Comparison of ENCODE assay signal across 10 cellular contexts in the genomic region with DNA sequence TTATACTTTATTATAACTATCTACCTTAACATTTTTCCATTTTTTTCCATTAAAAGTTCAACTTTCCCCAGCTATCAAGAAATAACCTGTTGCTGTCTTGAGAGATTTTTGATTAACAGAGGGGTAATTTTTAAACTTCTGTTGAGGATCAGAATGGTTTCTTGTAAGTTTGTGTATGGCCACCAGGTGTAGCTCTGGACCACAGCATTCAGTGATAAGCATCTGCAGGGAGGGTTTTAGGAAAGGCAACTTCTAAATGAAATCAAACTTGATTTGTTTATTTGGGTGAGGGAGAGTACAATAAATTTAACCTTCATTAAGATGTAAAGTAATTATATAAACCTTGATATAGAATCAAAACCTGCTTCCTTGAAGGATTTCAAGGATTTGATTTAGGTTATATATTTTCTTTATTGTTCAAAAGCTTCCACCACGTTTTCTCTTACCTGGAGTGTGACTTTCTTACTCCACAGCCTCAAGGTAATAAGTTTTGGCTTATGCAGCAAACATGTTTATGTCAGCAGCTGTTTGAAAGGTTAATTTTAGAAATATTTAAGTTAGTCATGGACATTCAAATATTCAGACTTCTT.
DNase-seq lines count a peak whose midpoint lies in the region; ATAC-seq and TF ChIP-seq lines count a peak whose summit lies in the region.
"Had no signal": no experiment of that assay in that cellular context is flagged by ENCODE, and none has a peak within 500 bp of the region (broad histone marks: within the 10 kb centered on the region; RNA-seq: fewer than 3 reads in every experiment).

No MANE protein-coding gene starts in this region.

- H3K9me3 ChIP-seq in DOHH2 (ENCODE audit: control insufficient read depth, insufficient read depth, low read length), result no peaks in the 10 kb centered on the region
- no peaks in the 10 kb centered on the region for H3K9me3 ChIP-seq in IMR-90 (ENCODE audit: control insufficient read depth, insufficient read depth, low read length)
- H3K9me3 ChIP-seq in SJCRH30 (replicated peaks), result no peaks in the 10 kb centered on the region
- no peaks in the 10 kb centered on the region for H3K9me3 ChIP-seq in right atrium auricular region
- H3K9me3 ChIP-seq: mucosa of descending colon had no signal

- H2BK15ac ChIP-seq in IMR-90 (ENCODE audit: low read depth, low read length), result no peak overlapping the region

- H2BK120ac ChIP-seq in IMR-90 (ENCODE audit: low read depth, low read length), result no peak overlapping the region

- H3F3A ChIP-seq in DOHH2 (ENCODE audit: control insufficient read depth, insufficient read depth), result no peaks in the 10 kb centered on the region

- H3K4me1 ChIP-seq in DOHH2 (ENCODE audit: control insufficient read depth, low read length), result no peaks in the 10 kb centered on the region
- no peaks in the 10 kb centered on the region for H3K4me1 ChIP-seq in IMR-90 (ENCODE audit: control insufficient read depth, insufficient read depth, low read length)
- no peaks in the 10 kb centered on the region for H3K4me1 ChIP-seq in SJCRH30
- H3K4me1 ChIP-seq in foreskin keratinocyte, result no peaks in the 10 kb centered on the region
- no peaks in the 10 kb centered on the region for H3K4me1 ChIP-seq in right atrium auricular region

- H3K79me1 ChIP-seq in IMR-90 (ENCODE audit: low read depth in 1 of 2, low read length in 2 of 2), result no peaks in the 10 kb centered on the region

- no peak overlapping the region for H2AK9ac ChIP-seq in IMR-90 (replicated peaks; ENCODE audit: low read depth, low read length, poor library complexity)

- no peak overlapping the region for H4K5ac ChIP-seq in IMR-90 (ENCODE audit: low read depth, low read length)

- H3K36me3 ChIP-seq in DOHH2 (ENCODE audit: control insufficient read depth, low read length), result no peaks in the 10 kb centered on the region
- no peaks in the 10 kb centered on the region for H3K36me3 ChIP-seq in IMR-90 (ENCODE audit: control insufficient read depth, insufficient read depth, low read length)
- no peaks in the 10 kb centered on the region for H3K36me3 ChIP-seq in SJCRH30
- H3K36me3 ChIP-seq in right atrium auricular region, result no peaks in the 10 kb centered on the region

- H2AK5ac ChIP-seq in IMR-90 (ENCODE audit: low read depth, low read length), result no peak overlapping the region

- no peaks in the 10 kb centered on the region for H3K9me3 Mint-ChIP-seq in type B pancreatic cell
- H3K9me3 Mint-ChIP-seq: T-cell had no signal

- no peak overlapping the region for H3K56ac ChIP-seq in IMR-90 (ENCODE audit: extremely low read depth, insufficient read depth, low read length)

- H2BK20ac ChIP-seq in IMR-90 (ENCODE audit: low read depth, low read length), result no peak overlapping the region

- DNase-seq in IMR-90 (peak; percentile 17), SJCRH30 (peak; percentile 19 to 64), foreskin keratinocyte (peak in 1 of 2 donors; percentile 30), type B pancreatic cell (ENCODE audit: extremely low spot score, unreplicated experiment) (no peak), NOMO-1 treated with dmso at 0.1 percent for 144 hours (lab: John Stamatoyannopoulos, UW; ENCODE audit: unreplicated experiment) (no peak), right atrium auricular region (ENCODE audit: low spot score) (no peak)

- H3K4me1 Mint-ChIP-seq in type B pancreatic cell (ENCODE audit: unreplicated experiment), result no peaks in the 10 kb centered on the region
- H3K4me1 Mint-ChIP-seq: T-cell had no signal

- no peaks in the 10 kb centered on the region for H3K9me2 ChIP-seq in DOHH2 (replicated peaks; ENCODE audit: control insufficient read depth, low read length)

- dilution Hi-C loops in IMR-90 (cut with HindIII; ENCODE audit: low sequenced_read_pairs, unreplicated experiment), result no loop called here

- H3K27me3 ChIP-seq in DOHH2 (ENCODE audit: control insufficient read depth, low read length) (peaks cover 18% of the 10 kb centered on the region), IMR-90 (ENCODE audit: control insufficient read depth, insufficient read depth, low read length) (no peaks in the 10 kb centered on the region), SJCRH30 (no peaks in the 10 kb centered on the region), foreskin keratinocyte (no peaks in the 10 kb centered on the region), right atrium auricular region (no peaks in the 10 kb centered on the region)

- H3K27me3 Mint-ChIP-seq in type B pancreatic cell, result peaks cover 10% of the 10 kb centered on the region

- no peak overlapping the region for H2BK5ac ChIP-seq in IMR-90 (ENCODE audit: low read depth, low read length, poor library complexity, severe bottlenecking)

- intact Hi-C loops in IMR-90 (cut with micrococcal nuclease), result loop anchor here (10.0 kb wide), 2 partner anchors 801 to 1231 kb away; no protein-coding TSS in a partner anchor

- H3K4me3 Mint-ChIP-seq in type B pancreatic cell, result no peak overlapping the region
- H3K4me3 Mint-ChIP-seq: T-cell had no signal

- H3K79me2 ChIP-seq in DOHH2 (ENCODE audit: control insufficient read depth, low read length), result no peaks in the 10 kb centered on the region

- ATAC-seq in IMR-90 (ENCODE audit: low read depth) (no peak), foreskin keratinocyte (peak; percentile 65), HG03175 (IDR thresholded peaks at IDR 0.05; ENCODE audit: unreplicated experiment) (no peak)
- ATAC-seq: mucosa of descending colon, T-cell had no signal

- TF ChIP-seq CTCF in DOHH2 (IDR thresholded peaks at IDR 0.05; ENCODE audit: low read depth, low read length, poor library complexity, severe bottlenecking) (peak; percentile 72), IMR-90 (conservative IDR thresholded peaks at IDR 0.05; ENCODE audit: low read depth, low read length) (peak; percentile 32; the same call in 1 of the 2 replicates), foreskin keratinocyte (conservative IDR thresholded peaks at IDR 0.05) (peak; percentile 82), type B pancreatic cell (conservative IDR thresholded peaks at IDR 0.05) (peak; percentile 81), right atrium auricular region (IDR thresholded peaks at IDR 0.05) (peak in 1 of 2 donors; percentile 39)

- no peak overlapping the region for H3K18ac ChIP-seq in IMR-90 (ENCODE audit: low read depth, low read length)

- H3K14ac ChIP-seq in IMR-90 (replicated peaks; ENCODE audit: low read depth, low read length), result no peak overlapping the region

- TF ChIP-seq RAD21 in IMR-90 (IDR thresholded peaks at IDR 0.05; ENCODE audit: low read length), result peak; percentile 52

- H3K4me2 ChIP-seq in DOHH2 (ENCODE audit: low read length), result no peak overlapping the region
- H3K4me2 ChIP-seq in IMR-90 (ENCODE audit: low read depth, low read length), result no peak overlapping the region

- H3K23ac ChIP-seq in IMR-90 (ENCODE audit: low read depth, low read length), result no peak overlapping the region

- BruUV-seq in IMR-90 (replicated peaks; lab: Mats Ljungman, UMichigan), result no TSS peak

- no peak overlapping the region for H3K9ac ChIP-seq in IMR-90 (ENCODE audit: low read depth, low read length)

- H3K4me3 ChIP-seq in DOHH2 (ENCODE audit: low read length) (no peak overlapping the region), IMR-90 (ENCODE audit: insufficient read depth, low read depth, low read length) (no peak overlapping the region), SJCRH30 (no peak overlapping the region), right atrium auricular region (no peak overlapping the region)
- H3K4me3 ChIP-seq: mucosa of descending colon had no signal

- in situ Hi-C loops in IMR-90 (cut with MboI; ENCODE audit: low sequenced_read_pairs), result loop anchor here (25.0 kb wide), 1 partner anchor 799 kb away; no protein-coding TSS in a partner anchor

- H4K8ac ChIP-seq in IMR-90 (ENCODE audit: low read depth in 2 of 2, low read length in 2 of 2), result no peak overlapping the region

- POLR2A ChIA-PET in IMR-90 (lab: Charles Lee; ENCODE audit: unreplicated experiment), result no interaction called here

- H3K4ac ChIP-seq in IMR-90 (ENCODE audit: low read depth, low read length), result no peak overlapping the region

- no peak overlapping the region for H4K91ac ChIP-seq in IMR-90 (ENCODE audit: insufficient read depth, low read depth, low read length)

- H3K27ac ChIP-seq in DOHH2 (ENCODE audit: low read depth, low read length), result no peak overlapping the region
- H3K27ac ChIP-seq in IMR-90 (ENCODE audit: insufficient read depth, low read length), result no peak overlapping the region
- H3K27ac ChIP-seq in SJCRH30, result no peak overlapping the region
- H3K27ac ChIP-seq in foreskin keratinocyte, result no peak overlapping the region
- no peak overlapping the region for H3K27ac ChIP-seq in right atrium auricular region

- no peaks in the 10 kb centered on the region for H3K36me3 Mint-ChIP-seq in type B pancreatic cell
- H3K36me3 Mint-ChIP-seq: T-cell had no signal

- no CpG with 5 or more reads among the region's 1 CpG for WGBS in IMR-90 (ENCODE audit: extremely low coverage in 2 of 2, insufficient read length in 1 of 2), 2 experiments

- H3K9me1 ChIP-seq in IMR-90 (ENCODE audit: insufficient read depth, low read length), result no peaks in the 10 kb centered on the region

- H4K20me1 ChIP-seq in DOHH2 (ENCODE audit: control insufficient read depth, insufficient read depth, low read depth, low read length) (no peaks in the 10 kb centered on the region), IMR-90 (ENCODE audit: insufficient read depth, low read length) (no peaks in the 10 kb centered on the region)

- CTCF ChIA-PET in IMR-90 (lab: Yijun Ruan, JAX), result interaction anchor here (0.6 to 2.3 kb wide), 4 partner anchors 9 to 801 kb away, joined by 3 to 5 read pairs (median 3); no protein-coding TSS in a partner anchor

- TF ChIP-seq POLR2A in IMR-90 (IDR thresholded peaks at IDR 0.05; ENCODE audit: low read depth, low read length), result no peak

- H2AFZ ChIP-seq in IMR-90 (replicated peaks; ENCODE audit: low read length, poor library complexity), result no peak overlapping the region

- H3K27ac Mint-ChIP-seq in type B pancreatic cell, result no peak overlapping the region
- H3K27ac Mint-ChIP-seq: T-cell had no signal

TF ChIP-seq in IMR-90, 13 proteins besides CTCF, POLR2A, EP300 and RAD21:
- TF ChIP-seq SMC3 (IDR thresholded peaks at IDR 0.05; ENCODE audit: low read depth, low read length), result peak; percentile 20; the same call in 1 of the 2 replicates
- no peak for TF ChIP-seq MXI1 (IDR thresholded peaks at IDR 0.05; ENCODE audit: borderline replicate concordance, low read depth, low read length)

Comparison
In these comparisons a context has a peak if more than half of its experiments do, and no peak if none do; other contexts are left out.
1. DNase-seq: peak in IMR-90 (single experiment) and SJCRH30 (2 of 2); none in type B pancreatic cell (single experiment), NOMO-1 treated with dmso at 0.1 percent for 144 hours (single experiment) and right atrium auricular region (single experiment).